In genomic region chr3:157074490-157074889, GRCh38 we compare ENCODE assay signal across 19 cellular contexts.
"Had no signal": no experiment of that assay in that cellular context is flagged by ENCODE, and none has a peak within 500 bp of the region (broad histone marks: within the 10 kb centered on the region; RNA-seq: fewer than 3 reads in every experiment).

No MANE protein-coding gene starts in this region.

- H3K27me3 ChIP-seq: breast epithelium, foreskin keratinocyte, sigmoid colon, vagina had no signal

- H3K4me1 ChIP-seq: breast epithelium, foreskin keratinocyte, lower lobe of right lung had no signal

- H3K36me3 ChIP-seq: breast epithelium, lower lobe of right lung, sigmoid colon, thoracic aorta, vagina had no signal

- H3K27ac ChIP-seq: breast epithelium, epithelial cell of prostate, foreskin keratinocyte, lower lobe of right lung, sigmoid colon, thoracic aorta, vagina had no signal

- H3K9me3 ChIP-seq: breast epithelium, lower lobe of right lung, sigmoid colon, thoracic aorta, vagina had no signal

- H3K4me3 ChIP-seq: breast epithelium, lower lobe of right lung, sigmoid colon, thoracic aorta, vagina had no signal

- DNase-seq: activated CD4-positive, alpha-beta T cell treated with anti-CD3 and anti-CD28 coated beads for 48 hours; activated CD8-positive, alpha-beta T cell treated with anti-CD3 and anti-CD28 coated beads for 36 hours; activated naive CD4-positive, alpha-beta T cell; activated naive CD8-positive, alpha-beta T cell treated with anti-CD3 and anti-CD28 coated beads, Interleukin-2, amount 10 ng/mL, durations not matched to agents 7 days and 5 days; activated T-cell treated with anti-CD3 and anti-CD28 coated beads, Interleukin-2, amount 50 U/mL, for 4 hours; cortex of kidney; left colon; lower lobe of right lung; naive B cell; nucleus accumbens; sigmoid colon; stimulated activated CD4-positive, alpha-beta T cell treated with anti-CD3 and anti-CD28 coated beads, Interleukin-2, amount 100 ng/mL, for 48 hours; stimulated activated CD8-positive, alpha-beta memory T cell treated with anti-CD3 and anti-CD28 coated beads, Interleukin-4, amount 100 ng/mL, for 48 hours; stimulated activated naive B cell treated with anti-CD40 and anti-IgM and Interleukin-4, amounts not matched to agents 10 μg/mL and 1 μg/mL and 100 μg/mL, for 72 hours had no signal
